Comparison of ENCODE assay signal across 1 cellular context in the genomic region with DNA sequence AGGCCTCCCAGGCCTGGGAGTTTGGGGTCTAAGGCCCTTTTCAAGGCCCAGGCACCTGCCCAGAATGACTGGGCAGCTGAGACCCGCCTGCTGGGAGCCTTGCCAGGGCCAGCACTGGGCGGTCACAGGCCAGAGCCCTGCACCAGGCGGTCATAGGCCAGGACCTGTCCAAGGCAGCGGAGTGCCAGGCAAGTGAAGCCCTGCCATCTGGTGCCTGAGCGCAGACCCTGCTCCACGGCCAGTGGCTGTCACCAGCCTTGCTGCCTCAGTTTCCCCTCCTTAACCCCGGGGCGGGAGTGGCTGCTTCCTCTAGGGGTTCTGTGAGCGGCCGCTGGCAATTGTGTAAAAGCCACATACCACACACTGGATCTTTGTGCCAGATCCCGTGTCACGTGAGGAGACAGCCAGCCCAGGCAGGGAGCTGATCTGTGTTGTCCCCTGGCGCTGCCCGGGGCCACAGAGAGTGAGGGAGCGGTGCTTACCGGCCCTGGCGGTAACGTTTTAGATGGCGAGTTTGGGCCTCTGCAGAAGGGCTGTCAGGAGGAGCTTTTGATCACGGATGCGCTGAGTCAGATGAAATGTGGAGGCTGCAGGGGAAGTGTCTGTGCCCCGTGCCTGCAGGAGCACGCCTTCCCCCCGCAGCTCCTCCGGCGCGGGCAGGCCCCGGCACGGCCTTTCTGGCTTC.
TF ChIP-seq lines count a peak whose summit lies in the region.

No MANE protein-coding gene starts in this region.

TF ChIP-seq in HepG2, 621 proteins besides CTCF, POLR2A, EP300 and RAD21 (continued from another document and continues in another):
- TF ChIP-seq, protein P1, sequence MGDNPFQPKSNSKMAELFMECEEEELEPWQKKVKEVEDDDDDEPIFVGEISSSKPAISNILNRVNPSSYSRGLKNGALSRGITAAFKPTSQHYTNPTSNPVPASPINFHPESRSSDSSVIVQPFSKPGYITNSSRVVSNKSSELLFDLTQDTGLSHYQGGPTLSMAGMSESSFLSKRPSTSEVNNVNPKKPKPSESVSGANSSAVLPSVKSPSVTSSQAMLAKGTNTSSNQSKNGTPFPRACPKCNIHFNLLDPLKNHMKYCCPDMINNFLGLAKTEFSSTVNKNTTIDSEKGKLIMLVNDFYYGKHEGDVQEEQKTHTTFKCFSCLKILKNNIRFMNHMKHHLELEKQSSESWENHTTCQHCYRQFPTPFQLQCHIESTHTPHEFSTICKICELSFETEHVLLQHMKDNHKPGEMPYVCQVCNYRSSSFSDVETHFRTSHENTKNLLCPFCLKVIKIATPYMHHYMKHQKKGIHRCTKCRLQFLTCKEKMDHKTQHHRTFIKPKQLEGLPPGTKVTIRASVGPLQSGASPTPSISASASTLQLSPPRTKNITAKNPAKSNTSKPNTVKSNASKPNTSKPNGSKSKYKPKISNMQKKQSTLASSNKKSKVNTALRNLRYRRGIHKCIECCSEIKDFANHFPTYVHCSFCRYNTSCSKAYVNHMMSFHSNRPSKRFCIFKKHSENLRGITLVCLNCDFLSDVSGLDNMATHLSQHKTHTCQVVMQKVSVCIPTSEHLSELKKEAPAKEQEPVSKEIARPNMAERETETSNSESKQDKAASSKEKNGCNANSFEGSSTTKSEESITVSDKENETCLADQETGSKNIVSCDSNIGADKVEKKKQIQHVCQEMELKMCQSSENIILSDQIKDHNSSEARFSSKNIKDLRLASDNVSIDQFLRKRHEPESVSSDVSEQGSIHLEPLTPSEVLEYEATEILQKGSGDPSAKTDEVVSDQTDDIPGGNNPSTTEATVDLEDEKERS (CRISPR knock-in tag; IDR thresholded peaks at IDR 0.05) = peak; percentile 16; the same call in 1 of the 2 replicates
- TF ChIP-seq, protein P2, sequence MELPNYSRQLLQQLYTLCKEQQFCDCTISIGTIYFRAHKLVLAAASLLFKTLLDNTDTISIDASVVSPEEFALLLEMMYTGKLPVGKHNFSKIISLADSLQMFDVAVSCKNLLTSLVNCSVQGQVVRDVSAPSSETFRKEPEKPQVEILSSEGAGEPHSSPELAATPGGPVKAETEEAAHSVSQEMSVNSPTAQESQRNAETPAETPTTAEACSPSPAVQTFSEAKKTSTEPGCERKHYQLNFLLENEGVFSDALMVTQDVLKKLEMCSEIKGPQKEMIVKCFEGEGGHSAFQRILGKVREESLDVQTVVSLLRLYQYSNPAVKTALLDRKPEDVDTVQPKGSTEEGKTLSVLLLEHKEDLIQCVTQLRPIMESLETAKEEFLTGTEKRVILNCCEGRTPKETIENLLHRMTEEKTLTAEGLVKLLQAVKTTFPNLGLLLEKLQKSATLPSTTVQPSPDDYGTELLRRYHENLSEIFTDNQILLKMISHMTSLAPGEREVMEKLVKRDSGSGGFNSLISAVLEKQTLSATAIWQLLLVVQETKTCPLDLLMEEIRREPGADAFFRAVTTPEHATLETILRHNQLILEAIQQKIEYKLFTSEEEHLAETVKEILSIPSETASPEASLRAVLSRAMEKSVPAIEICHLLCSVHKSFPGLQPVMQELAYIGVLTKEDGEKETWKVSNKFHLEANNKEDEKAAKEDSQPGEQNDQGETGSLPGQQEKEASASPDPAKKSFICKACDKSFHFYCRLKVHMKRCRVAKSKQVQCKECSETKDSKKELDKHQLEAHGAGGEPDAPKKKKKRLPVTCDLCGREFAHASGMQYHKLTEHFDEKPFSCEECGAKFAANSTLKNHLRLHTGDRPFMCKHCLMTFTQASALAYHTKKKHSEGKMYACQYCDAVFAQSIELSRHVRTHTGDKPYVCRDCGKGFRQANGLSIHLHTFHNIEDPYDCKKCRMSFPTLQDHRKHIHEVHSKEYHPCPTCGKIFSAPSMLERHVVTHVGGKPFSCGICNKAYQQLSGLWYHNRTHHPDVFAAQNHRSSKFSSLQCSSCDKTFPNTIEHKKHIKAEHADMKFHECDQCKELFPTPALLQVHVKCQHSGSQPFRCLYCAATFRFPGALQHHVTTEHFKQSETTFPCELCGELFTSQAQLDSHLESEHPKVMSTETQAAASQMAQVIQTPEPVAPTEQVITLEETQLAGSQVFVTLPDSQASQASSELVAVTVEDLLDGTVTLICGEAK (IDR thresholded peaks at IDR 0.05) = no peak
- TF ChIP-seq, protein P2 (CRISPR knock-in tag; IDR thresholded peaks at IDR 0.05) = 0 out of 2 replicates have a peak, but pooled peaks have one; percentile 9
- TF ChIP-seq, protein P3, sequence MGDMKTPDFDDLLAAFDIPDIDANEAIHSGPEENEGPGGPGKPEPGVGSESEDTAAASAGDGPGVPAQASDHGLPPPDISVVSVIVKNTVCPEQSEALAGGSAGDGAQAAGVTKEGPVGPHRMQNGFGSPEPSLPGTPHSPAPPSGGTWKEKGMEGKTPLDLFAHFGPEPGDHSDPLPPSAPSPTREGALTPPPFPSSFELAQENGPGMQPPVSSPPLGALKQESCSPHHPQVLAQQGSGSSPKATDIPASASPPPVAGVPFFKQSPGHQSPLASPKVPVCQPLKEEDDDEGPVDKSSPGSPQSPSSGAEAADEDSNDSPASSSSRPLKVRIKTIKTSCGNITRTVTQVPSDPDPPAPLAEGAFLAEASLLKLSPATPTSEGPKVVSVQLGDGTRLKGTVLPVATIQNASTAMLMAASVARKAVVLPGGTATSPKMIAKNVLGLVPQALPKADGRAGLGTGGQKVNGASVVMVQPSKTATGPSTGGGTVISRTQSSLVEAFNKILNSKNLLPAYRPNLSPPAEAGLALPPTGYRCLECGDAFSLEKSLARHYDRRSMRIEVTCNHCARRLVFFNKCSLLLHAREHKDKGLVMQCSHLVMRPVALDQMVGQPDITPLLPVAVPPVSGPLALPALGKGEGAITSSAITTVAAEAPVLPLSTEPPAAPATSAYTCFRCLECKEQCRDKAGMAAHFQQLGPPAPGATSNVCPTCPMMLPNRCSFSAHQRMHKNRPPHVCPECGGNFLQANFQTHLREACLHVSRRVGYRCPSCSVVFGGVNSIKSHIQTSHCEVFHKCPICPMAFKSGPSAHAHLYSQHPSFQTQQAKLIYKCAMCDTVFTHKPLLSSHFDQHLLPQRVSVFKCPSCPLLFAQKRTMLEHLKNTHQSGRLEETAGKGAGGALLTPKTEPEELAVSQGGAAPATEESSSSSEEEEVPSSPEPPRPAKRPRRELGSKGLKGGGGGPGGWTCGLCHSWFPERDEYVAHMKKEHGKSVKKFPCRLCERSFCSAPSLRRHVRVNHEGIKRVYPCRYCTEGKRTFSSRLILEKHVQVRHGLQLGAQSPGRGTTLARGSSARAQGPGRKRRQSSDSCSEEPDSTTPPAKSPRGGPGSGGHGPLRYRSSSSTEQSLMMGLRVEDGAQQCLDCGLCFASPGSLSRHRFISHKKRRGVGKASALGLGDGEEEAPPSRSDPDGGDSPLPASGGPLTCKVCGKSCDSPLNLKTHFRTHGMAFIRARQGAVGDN (CRISPR knock-in tag; IDR thresholded peaks at IDR 0.05) = no peak
- TF ChIP-seq TSC22D2 (CRISPR knock-in tag; IDR thresholded peaks at IDR 0.05; ENCODE audit: borderline replicate concordance) (peak; percentile 12; the same call in 1 of the 2 replicates), MIXL1 (CRISPR knock-in tag; IDR thresholded peaks at IDR 0.05) (no peak; the same call in 1 of the 2 replicates), ZFY (CRISPR knock-in tag; IDR thresholded peaks at IDR 0.05) (no peak; the same call in 1 of the 2 replicates), HNF4A (CRISPR knock-in tag; IDR thresholded peaks at IDR 0.05) (peak; percentile 27; the same call in 1 of the 2 replicates), RBAK (CRISPR knock-in tag; IDR thresholded peaks at IDR 0.05) (no peak), ZNF552 (CRISPR knock-in tag; IDR thresholded peaks at IDR 0.05; ENCODE audit: borderline replicate concordance) (no peak), ZNF792 (CRISPR knock-in tag; IDR thresholded peaks at IDR 0.05) (no peak), MED1 (CRISPR knock-in tag; IDR thresholded peaks at IDR 0.05) (peak; percentile 22; the same call in 1 of the 2 replicates), MAFF (IDR thresholded peaks at IDR 0.05; ENCODE audit: low read depth, low read length) (0 out of 2 replicates have a peak, but pooled peaks have one; percentile 33), ZNF530 (CRISPR knock-in tag; IDR thresholded peaks at IDR 0.05; ENCODE audit: low read depth) (no peak), HHEX (CRISPR knock-in tag; IDR thresholded peaks at IDR 0.05) (no peak), MED8 (CRISPR knock-in tag; IDR thresholded peaks at IDR 0.05; ENCODE audit: insufficient replicate concordance) (no peak), RFX5 (IDR thresholded peaks at IDR 0.05; ENCODE audit: low read depth, low read length) (no peak), MTA1 (CRISPR knock-in tag; IDR thresholded peaks at IDR 0.05; ENCODE audit: borderline replicate concordance) (no peak; the same call in 1 of the 2 replicates), ARNT (IDR thresholded peaks at IDR 0.05) (no peak), NFE2L1 (CRISPR knock-in tag; IDR thresholded peaks at IDR 0.05; ENCODE audit: borderline replicate concordance) (no peak), TOE1 (CRISPR knock-in tag; IDR thresholded peaks at IDR 0.05) (no peak), NCOA1 (CRISPR knock-in tag; IDR thresholded peaks at IDR 0.05) (no peak), ZMAT3 (CRISPR knock-in tag; conservative IDR thresholded peaks at IDR 0.05) (no peak), ZNF770 (CRISPR knock-in tag; IDR thresholded peaks at IDR 0.05) (no peak), ZNF329 (CRISPR knock-in tag; IDR thresholded peaks at IDR 0.05; ENCODE audit: low read depth) (no peak), SRSF9 (IDR thresholded peaks at IDR 0.05; ENCODE audit: borderline replicate concordance, insufficient read depth, low read depth, low read length, poor library complexity, severe bottlenecking) (no peak), NBN (conservative IDR thresholded peaks at IDR 0.05) (no peak), POGZ (CRISPR knock-in tag; IDR thresholded peaks at IDR 0.05) (no peak), KAT8 (CRISPR knock-in tag; IDR thresholded peaks at IDR 0.05) (0 out of 2 replicates have a peak, but pooled peaks have one; percentile 13), KAT2B (IDR thresholded peaks at IDR 0.05; ENCODE audit: borderline replicate concordance, low read depth, low read length) (no peak)
- TF ChIP-seq, protein P4, sequence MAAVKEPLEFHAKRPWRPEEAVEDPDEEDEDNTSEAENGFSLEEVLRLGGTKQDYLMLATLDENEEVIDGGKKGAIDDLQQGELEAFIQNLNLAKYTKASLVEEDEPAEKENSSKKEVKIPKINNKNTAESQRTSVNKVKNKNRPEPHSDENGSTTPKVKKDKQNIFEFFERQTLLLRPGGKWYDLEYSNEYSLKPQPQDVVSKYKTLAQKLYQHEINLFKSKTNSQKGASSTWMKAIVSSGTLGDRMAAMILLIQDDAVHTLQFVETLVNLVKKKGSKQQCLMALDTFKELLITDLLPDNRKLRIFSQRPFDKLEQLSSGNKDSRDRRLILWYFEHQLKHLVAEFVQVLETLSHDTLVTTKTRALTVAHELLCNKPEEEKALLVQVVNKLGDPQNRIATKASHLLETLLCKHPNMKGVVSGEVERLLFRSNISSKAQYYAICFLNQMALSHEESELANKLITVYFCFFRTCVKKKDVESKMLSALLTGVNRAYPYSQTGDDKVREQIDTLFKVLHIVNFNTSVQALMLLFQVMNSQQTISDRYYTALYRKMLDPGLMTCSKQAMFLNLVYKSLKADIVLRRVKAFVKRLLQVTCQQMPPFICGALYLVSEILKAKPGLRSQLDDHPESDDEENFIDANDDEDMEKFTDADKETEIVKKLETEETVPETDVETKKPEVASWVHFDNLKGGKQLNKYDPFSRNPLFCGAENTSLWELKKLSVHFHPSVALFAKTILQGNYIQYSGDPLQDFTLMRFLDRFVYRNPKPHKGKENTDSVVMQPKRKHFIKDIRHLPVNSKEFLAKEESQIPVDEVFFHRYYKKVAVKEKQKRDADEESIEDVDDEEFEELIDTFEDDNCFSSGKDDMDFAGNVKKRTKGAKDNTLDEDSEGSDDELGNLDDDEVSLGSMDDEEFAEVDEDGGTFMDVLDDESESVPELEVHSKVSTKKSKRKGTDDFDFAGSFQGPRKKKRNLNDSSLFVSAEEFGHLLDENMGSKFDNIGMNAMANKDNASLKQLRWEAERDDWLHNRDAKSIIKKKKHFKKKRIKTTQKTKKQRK (IDR thresholded peaks at IDR 0.05; ENCODE audit: low read length) = no peak
- TF ChIP-seq, protein P5, sequence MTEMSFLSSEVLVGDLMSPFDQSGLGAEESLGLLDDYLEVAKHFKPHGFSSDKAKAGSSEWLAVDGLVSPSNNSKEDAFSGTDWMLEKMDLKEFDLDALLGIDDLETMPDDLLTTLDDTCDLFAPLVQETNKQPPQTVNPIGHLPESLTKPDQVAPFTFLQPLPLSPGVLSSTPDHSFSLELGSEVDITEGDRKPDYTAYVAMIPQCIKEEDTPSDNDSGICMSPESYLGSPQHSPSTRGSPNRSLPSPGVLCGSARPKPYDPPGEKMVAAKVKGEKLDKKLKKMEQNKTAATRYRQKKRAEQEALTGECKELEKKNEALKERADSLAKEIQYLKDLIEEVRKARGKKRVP (CRISPR knock-in tag; IDR thresholded peaks at IDR 0.05) = no peak
